Comparison of ENCODE assay signal across 8 cellular contexts in the genomic region with DNA sequence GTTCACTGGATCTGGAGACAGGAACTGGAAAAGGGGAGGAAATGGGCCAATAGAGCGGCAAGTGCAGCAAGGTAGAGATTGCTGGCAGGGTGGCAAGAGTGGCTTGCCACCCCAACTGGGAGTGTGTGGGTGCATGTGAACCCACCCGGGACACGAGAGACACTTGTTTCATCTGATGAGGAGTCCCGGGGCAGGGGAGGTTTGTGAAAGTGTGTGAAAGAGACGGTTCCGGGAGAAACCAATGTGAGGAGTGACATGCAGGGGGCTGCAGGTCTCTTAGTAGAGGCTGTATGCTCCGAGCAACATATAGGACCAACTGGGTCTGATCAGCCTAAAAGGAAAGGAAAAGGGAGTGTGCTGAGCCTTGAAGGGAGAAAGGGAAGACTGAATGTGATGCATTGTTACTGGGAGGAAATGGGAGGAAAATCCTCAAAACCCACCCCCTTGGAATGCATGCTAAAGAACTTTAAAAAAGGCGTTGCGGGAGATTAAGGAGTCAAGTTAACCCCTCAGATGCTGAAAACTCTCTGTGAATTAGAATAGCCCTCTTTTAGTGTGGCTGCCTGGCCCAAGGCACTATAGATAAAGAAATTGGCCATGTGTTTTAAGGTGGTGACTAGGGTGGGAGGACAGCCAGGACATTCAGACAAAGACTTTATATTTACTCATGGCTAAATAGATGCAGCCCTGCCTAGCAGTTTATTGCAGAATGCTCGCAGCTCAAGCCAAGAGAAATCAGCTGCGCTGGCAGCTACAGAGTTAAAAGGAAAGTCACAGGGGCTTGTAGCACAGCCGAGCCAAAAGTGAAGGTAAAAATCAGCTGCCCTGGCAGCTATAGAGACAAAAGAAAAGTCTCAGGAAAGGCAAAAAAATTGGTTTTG. TPM values are rescaled to one million over a fixed set of nuclear protein-coding genes. Genes with fewer than 3 reads are reported as not detected.
DNase-seq lines count a peak whose midpoint lies in the region; ATAC-seq and TF ChIP-seq lines count a peak whose summit lies in the region.

No MANE protein-coding gene starts in this region.

- H3K36me3 ChIP-seq in Peyer's patch = no peaks in the 10 kb centered on the region

- no peak for TF ChIP-seq CTCF in Peyer's patch (IDR thresholded peaks at IDR 0.05)

- H3K27me3 ChIP-seq in Peyer's patch = no peaks in the 10 kb centered on the region

- TF ChIP-seq POLR2A in Peyer's patch (IDR thresholded peaks at IDR 0.05) = no peak

- H3K4me3 ChIP-seq in Peyer's patch = peak overlapping the region; percentile 23 to 53 (median 40)
- H3K4me3 ChIP-seq in skeletal muscle cell (ENCODE audit: low read depth, low read length) = peak overlapping the region; percentile 48

- no peaks in the 10 kb centered on the region for H3K9me3 ChIP-seq in Peyer's patch

- peak; percentile 48 for ATAC-seq in GM21367 (IDR thresholded peaks at IDR 0.05; ENCODE audit: unreplicated experiment)
- no peak for ATAC-seq in GM21825 (IDR thresholded peaks at IDR 0.05; ENCODE audit: unreplicated experiment)

- H3K4me1 ChIP-seq in Peyer's patch = peaks cover 0 to 16% (median 2%) of the 10 kb centered on the region in 4 donors

- H3K27ac ChIP-seq in Peyer's patch (peak overlapping the region in 1 of 4 donors; percentile 48), substantia nigra (ENCODE audit: low read depth, low read length, poor library complexity, severe bottlenecking) (no peak overlapping the region)

- DNase-seq in Peyer's patch = no peak
- peak; percentile 3 for DNase-seq in germinal center (ENCODE audit: low spot score)
- DNase-seq in skeletal muscle cell (ENCODE audit: low read depth) = no peak
- DNase-seq in NCI-H2227 (lab: John Stamatoyannopoulos, UW; ENCODE audit: unreplicated experiment) = no peak
- no peak for DNase-seq in SW480 (ENCODE audit: low spot score)
- no peak for DNase-seq in substantia nigra (lab: John Stamatoyannopoulos, UW)

RNA-seq across cellular contexts. Expression of gene SLC9C1, which starts 9.1 kb away (rescaled TPM):
- 10 to 100 TPM in 1 of 4 donors, 1 to 10 TPM in 1, under 1 TPM in 1, not detected in 1; 0.67 to 12.4 (median 1.7) TPM for total RNA-seq in Peyer's patch

RNA-seq across cellular contexts. Expression of gene CD200, which starts 29.8 kb away (rescaled TPM):
- 10 to 100 TPM in 1 of 4 donors, 1 to 10 TPM in 3; 3.7 to 15.4 (median 7.1) TPM for total RNA-seq in Peyer's patch
